Comparison of ENCODE assay signal across 10 cellular contexts in the genomic region with DNA sequence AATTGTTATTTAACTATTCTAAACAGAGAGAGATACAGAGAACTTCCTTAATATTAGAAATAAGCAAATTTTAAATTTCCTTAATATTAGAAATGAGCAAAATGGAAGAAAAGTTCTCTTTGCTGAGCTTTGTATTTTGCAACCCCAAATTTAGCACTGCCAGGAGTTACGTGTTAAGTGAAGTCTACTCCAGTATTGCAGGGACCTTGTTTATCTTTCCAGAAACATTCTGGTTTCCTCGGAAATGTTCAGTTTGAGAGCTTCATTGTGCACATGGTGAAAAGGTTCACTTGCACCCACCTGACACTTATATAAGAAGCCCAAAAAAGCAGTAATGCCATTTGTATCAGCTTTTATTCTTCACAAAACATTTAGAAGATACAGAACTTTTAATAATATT. TPM values are rescaled to one million over a fixed set of nuclear protein-coding genes. Genes with fewer than 3 reads are reported as not detected.
"Had no signal": no experiment of that assay in that cellular context is flagged by ENCODE, and none has a peak within 500 bp of the region (broad histone marks: within the 10 kb centered on the region; RNA-seq: fewer than 3 reads in every experiment).

No MANE protein-coding gene starts in this region.

- DNase-seq: HFFc6, IMR-90, KG1 had no signal

- H3K9me3 ChIP-seq: HAP-1 had no signal

- H3K4me1 ChIP-seq: HAP-1 had no signal

- H3K4me2 ChIP-seq: GM23338 had no signal

- H2AFZ ChIP-seq: GM23338 had no signal

- H3K4me3 ChIP-seq: GM23338, HAP-1, K562 had no signal

- H3K27ac Mint-ChIP-seq: GM23338, HFFc6 had no signal

- ATAC-seq: GM23338, HCT116, K562 had no signal

- H3K27ac ChIP-seq: HL-60 had no signal

- H3K4me1 Mint-ChIP-seq: GM23338 had no signal

- H3K4me3 Mint-ChIP-seq: GM23338, HFFc6 had no signal

- H3K9me3 Mint-ChIP-seq: GM23338, HFFc6 had no signal

RNA-seq across cellular contexts. Expression of a gene that starts 30.3 kb away (rescaled TPM):
- total RNA-seq: GM23338, H1, HFFc6, HT1080, IMR-90, K562 had no signal
